ENCODE assay signal across 8 cellular contexts in the genomic region with DNA sequence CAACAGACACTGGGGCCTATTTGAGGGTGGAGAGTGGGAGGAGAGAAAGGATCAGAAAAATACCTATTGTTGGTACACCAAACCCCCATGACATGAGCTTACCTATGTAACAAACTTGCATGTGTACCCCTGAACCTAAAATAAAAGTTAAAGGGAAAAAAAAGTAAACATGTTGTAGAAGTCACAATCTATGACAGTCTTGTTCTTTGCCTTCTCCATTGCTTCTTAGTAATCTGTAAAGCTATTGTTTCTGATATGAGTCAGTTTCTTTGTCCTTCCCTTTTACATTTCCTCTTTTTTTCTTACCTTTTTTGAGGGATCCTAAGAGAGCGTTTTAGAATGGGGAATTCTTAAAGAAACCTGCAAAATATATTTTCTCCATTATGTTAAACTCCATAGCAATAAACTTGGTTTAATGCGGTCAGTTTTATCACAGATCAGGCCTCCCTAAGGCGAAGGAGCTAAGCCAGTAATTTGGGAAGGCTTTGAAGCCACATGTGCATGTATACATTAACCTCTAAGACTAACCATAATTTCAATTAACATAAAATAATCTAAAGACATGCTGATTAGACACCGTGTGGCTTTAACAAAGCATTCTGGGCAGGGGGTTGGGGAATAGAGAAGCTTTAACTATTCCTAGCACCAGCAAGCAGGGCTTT.
DNase-seq lines count a peak whose midpoint lies in the region; ATAC-seq, FAIRE-seq and TF ChIP-seq lines count a peak whose summit lies in the region.

No MANE protein-coding gene starts in this region.

- in situ Hi-C loops in GM12878 (cut with MboI): loop anchor here (5.0 kb wide), 1 partner anchor 50 kb away; no protein-coding TSS in a partner anchor

- peaks cover 64% of the 10 kb centered on the region for H3K4me1 ChIP-seq in GM12878 (ENCODE audit: control insufficient read depth, insufficient read depth, low read length)

- H3K9ac ChIP-seq in GM12878 (ENCODE audit: control insufficient read depth, insufficient read depth, low read length): peak overlapping the region; percentile 66

- intact Hi-C loops in GM12878 (cut with micrococcal nuclease; ENCODE audit: unreplicated experiment): loop anchor here (1.0 to 5.0 kb wide), 6 partner anchors 16 to 340 kb away; no protein-coding TSS in a partner anchor

- no peaks in the 10 kb centered on the region for H4K20me1 ChIP-seq in GM12878 (ENCODE audit: control insufficient read depth, insufficient read depth)

- no peak for TF ChIP-seq CTCF in GM12878 (IDR thresholded peaks at IDR 0.05 in 2 of 3, conservative IDR thresholded peaks at IDR 0.05 in 1 of 3; ENCODE audit: control insufficient read depth in 2 of 3, extremely low read depth in 1 of 3, insufficient read depth in 1 of 3, low read depth in 3 of 3, low read length in 3 of 3)

- H2AFZ ChIP-seq in GM12878 (ENCODE audit: control insufficient read depth, low read depth, low read length): no peak overlapping the region

- POLR2A ChIA-PET in GM12878 (lab: Charles Lee): interaction anchor here (0.8 to 4.8 kb wide), 8 partner anchors 12 to 68 kb away, joined by 3 to 63 read pairs (median 12); no protein-coding TSS in a partner anchor

- RAD21 ChIA-PET in GM12878 (lab: Charles Lee; ENCODE audit: unreplicated experiment): interaction anchor here (0.7 to 13.2 kb wide), 12 partner anchors 15 to 225 kb away, joined by 3 to 407 read pairs (median 8); no protein-coding TSS in a partner anchor

- peaks cover 12% of the 10 kb centered on the region for H3K9me3 Mint-ChIP-seq in stimulated activated effector memory CD8-positive, alpha-beta T cell treated with anti-CD3 and anti-CD28 coated beads, Interleukin-12 subunit alpha, Interleukin-12 subunit beta, amount 100 ng/mL, for 72 hours

- TF ChIP-seq EP300 in GM12878 (IDR thresholded peaks at IDR 0.05; ENCODE audit: borderline replicate concordance in 1 of 2, control insufficient read depth in 1 of 2, low read depth in 2 of 2, low read length in 2 of 2): peak; percentile 66 to 93; a peak in 3 of 4 replicates

- no peak for TF ChIP-seq POLR2A in GM12878 (IDR thresholded peaks at IDR 0.05; ENCODE audit: low read depth, low read length)

- H3K4me1 Mint-ChIP-seq in stimulated activated effector memory CD8-positive, alpha-beta T cell treated with anti-CD3 and anti-CD28 coated beads, Interleukin-12 subunit alpha, Interleukin-12 subunit beta, amount 100 ng/mL, for 72 hours: peaks cover 42% of the 10 kb centered on the region

- peak; percentile 84 for FAIRE-seq in GM12878 (lab: Jason Lieb, UNC)

- H3K79me2 ChIP-seq in GM12878 (ENCODE audit: control insufficient read depth, insufficient read depth, low read length): peaks cover 11% of the 10 kb centered on the region

- no peaks in the 10 kb centered on the region for H3K36me3 Mint-ChIP-seq in stimulated activated effector memory CD8-positive, alpha-beta T cell treated with anti-CD3 and anti-CD28 coated beads, Interleukin-12 subunit alpha, Interleukin-12 subunit beta, amount 100 ng/mL, for 72 hours

- TF ChIP-seq RAD21 in GM12878 (IDR thresholded peaks at IDR 0.05; ENCODE audit: insufficient read depth, low read depth, low read length): no peak

- H3K27me3 ChIP-seq in GM12878 (replicated peaks in 1 of 2; ENCODE audit: control insufficient read depth in 2 of 2, insufficient read depth in 2 of 2, low read length in 1 of 2): no peaks in the 10 kb centered on the region

- CTCF ChIA-PET in GM12878 (lab: Yijun Ruan, JAX): interaction anchor here (0.7 to 10.8 kb wide), 11 partner anchors 12 to 279 kb away, joined by 3 to 153 read pairs (median 5); no protein-coding TSS in a partner anchor

- H3K36me3 ChIP-seq in GM12878 (ENCODE audit: control insufficient read depth in 2 of 2, insufficient read depth in 2 of 2, low read length in 1 of 2): no peaks in the 10 kb centered on the region

- peaks cover 10% of the 10 kb centered on the region for H3K9me3 ChIP-seq in GM12878 (replicated peaks; ENCODE audit: control insufficient read depth, insufficient read depth, low read length)

- WGBS in GM12878 (ENCODE audit: insufficient coverage, insufficient replicate concordance, low lambda C conversion rate, missing lambda C conversion rate): 2% methylated on average over 4 of the region's 4 CpGs

- peak overlapping the region; percentile 44 for H3K4me3 Mint-ChIP-seq in stimulated activated effector memory CD8-positive, alpha-beta T cell treated with anti-CD3 and anti-CD28 coated beads, Interleukin-12 subunit alpha, Interleukin-12 subunit beta, amount 100 ng/mL, for 72 hours

- DNase-seq in GM12878 (ENCODE audit: low read depth, low spot score): peak; percentile 76
- DNase-seq in stimulated activated effector memory CD8-positive, alpha-beta T cell treated with anti-CD3 and anti-CD28 coated beads, Interleukin-12 subunit alpha, Interleukin-12 subunit beta, amount 100 ng/mL, for 72 hours (ENCODE audit: low spot score in 2 of 2): no peak
- no peak for DNase-seq in HuH-7.5 (ENCODE audit: low spot score)
- no peak for DNase-seq in GM19238 (ENCODE audit: insufficient read length, low spot score)
- DNase-seq in NCI-H446 (lab: John Stamatoyannopoulos, UW): no peak

- H3K27ac ChIP-seq in GM12878 (ENCODE audit: control insufficient read depth, insufficient read depth): peak overlapping the region; percentile 98

- BruUV-seq in GM12878 (replicated peaks; lab: Mats Ljungman, UMichigan): no TSS peak

- H3K4me3 ChIP-seq in GM12878: no peak overlapping the region

- H3K27ac Mint-ChIP-seq in stimulated activated effector memory CD8-positive, alpha-beta T cell treated with anti-CD3 and anti-CD28 coated beads, Interleukin-12 subunit alpha, Interleukin-12 subunit beta, amount 100 ng/mL, for 72 hours: no peak overlapping the region

- SMC1A ChIA-PET in GM12878 (lab: Charles Lee; ENCODE audit: uncharacterized antibody, unreplicated experiment): interaction anchor here (0.8 to 15.2 kb wide), 11 partner anchors 13 to 252 kb away, joined by 3 to 489 read pairs (median 5); no protein-coding TSS in a partner anchor

- peak overlapping the region; percentile 75 for H3K4me2 ChIP-seq in GM12878 (ENCODE audit: control insufficient read depth, insufficient read depth)

- ATAC-seq in GM19397 (IDR thresholded peaks at IDR 0.05; ENCODE audit: unreplicated experiment) (peak; percentile 32), HG03469 (IDR thresholded peaks at IDR 0.05; ENCODE audit: unreplicated experiment) (peak; percentile 41), GM12878 (peak; percentile 41), HG02840 (IDR thresholded peaks at IDR 0.05; ENCODE audit: low FRiP score, unreplicated experiment) (no peak)
- no peak for ATAC-seq in stimulated activated effector memory CD8-positive, alpha-beta T cell treated with anti-CD3 and anti-CD28 coated beads, Interleukin-12 subunit alpha, Interleukin-12 subunit beta, amount 100 ng/mL, for 72 hours

TF ChIP-seq in GM12878, 131 proteins besides CTCF, POLR2A, EP300 and RAD21 (continues in another document):
- no peak for TF ChIP-seq YY1 (IDR thresholded peaks at IDR 0.05; ENCODE audit: low read depth, low read length)
- TF ChIP-seq SMC3 (IDR thresholded peaks at IDR 0.05; ENCODE audit: borderline replicate concordance, low read length): no peak
- peak; percentile 41 for TF ChIP-seq SMAD1 (IDR thresholded peaks at IDR 0.05; ENCODE audit: low read depth, partially characterized antibody)
- peak; percentile 95 for TF ChIP-seq IKZF2 (IDR thresholded peaks at IDR 0.05)
- TF ChIP-seq, protein P1, sequence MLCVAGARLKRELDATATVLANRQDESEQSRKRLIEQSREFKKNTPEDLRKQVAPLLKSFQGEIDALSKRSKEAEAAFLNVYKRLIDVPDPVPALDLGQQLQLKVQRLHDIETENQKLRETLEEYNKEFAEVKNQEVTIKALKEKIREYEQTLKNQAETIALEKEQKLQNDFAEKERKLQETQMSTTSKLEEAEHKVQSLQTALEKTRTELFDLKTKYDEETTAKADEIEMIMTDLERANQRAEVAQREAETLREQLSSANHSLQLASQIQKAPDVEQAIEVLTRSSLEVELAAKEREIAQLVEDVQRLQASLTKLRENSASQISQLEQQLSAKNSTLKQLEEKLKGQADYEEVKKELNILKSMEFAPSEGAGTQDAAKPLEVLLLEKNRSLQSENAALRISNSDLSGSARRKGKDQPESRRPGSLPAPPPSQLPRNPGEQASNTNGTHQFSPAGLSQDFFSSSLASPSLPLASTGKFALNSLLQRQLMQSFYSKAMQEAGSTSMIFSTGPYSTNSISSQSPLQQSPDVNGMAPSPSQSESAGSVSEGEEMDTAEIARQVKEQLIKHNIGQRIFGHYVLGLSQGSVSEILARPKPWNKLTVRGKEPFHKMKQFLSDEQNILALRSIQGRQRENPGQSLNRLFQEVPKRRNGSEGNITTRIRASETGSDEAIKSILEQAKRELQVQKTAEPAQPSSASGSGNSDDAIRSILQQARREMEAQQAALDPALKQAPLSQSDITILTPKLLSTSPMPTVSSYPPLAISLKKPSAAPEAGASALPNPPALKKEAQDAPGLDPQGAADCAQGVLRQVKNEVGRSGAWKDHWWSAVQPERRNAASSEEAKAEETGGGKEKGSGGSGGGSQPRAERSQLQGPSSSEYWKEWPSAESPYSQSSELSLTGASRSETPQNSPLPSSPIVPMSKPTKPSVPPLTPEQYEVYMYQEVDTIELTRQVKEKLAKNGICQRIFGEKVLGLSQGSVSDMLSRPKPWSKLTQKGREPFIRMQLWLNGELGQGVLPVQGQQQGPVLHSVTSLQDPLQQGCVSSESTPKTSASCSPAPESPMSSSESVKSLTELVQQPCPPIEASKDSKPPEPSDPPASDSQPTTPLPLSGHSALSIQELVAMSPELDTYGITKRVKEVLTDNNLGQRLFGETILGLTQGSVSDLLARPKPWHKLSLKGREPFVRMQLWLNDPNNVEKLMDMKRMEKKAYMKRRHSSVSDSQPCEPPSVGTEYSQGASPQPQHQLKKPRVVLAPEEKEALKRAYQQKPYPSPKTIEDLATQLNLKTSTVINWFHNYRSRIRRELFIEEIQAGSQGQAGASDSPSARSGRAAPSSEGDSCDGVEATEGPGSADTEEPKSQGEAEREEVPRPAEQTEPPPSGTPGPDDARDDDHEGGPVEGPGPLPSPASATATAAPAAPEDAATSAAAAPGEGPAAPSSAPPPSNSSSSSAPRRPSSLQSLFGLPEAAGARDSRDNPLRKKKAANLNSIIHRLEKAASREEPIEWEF (IDR thresholded peaks at IDR 0.05; ENCODE audit: insufficient replicate concordance, low read depth, low read length): peak; percentile 75
- TF ChIP-seq NBN (IDR thresholded peaks at IDR 0.05): peak; percentile 49; the same call in 1 of the 2 replicates
- TF ChIP-seq, protein P2, sequence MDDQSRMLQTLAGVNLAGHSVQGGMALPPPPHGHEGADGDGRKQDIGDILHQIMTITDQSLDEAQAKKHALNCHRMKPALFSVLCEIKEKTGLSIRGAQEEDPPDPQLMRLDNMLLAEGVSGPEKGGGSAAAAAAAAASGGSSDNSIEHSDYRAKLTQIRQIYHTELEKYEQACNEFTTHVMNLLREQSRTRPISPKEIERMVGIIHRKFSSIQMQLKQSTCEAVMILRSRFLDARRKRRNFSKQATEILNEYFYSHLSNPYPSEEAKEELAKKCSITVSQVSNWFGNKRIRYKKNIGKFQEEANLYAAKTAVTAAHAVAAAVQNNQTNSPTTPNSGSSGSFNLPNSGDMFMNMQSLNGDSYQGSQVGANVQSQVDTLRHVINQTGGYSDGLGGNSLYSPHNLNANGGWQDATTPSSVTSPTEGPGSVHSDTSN (IDR thresholded peaks at IDR 0.05; ENCODE audit: insufficient replicate concordance, low read depth, low read length): no peak

Comparison
In these comparisons a context has a peak if more than half of its experiments do, and no peak if none do; other contexts are left out.
1. ATAC-seq: peak in GM19397 (single experiment), HG03469 (single experiment) and GM12878 (single experiment); none in stimulated activated effector memory CD8-positive, alpha-beta T cell treated with anti-CD3 and anti-CD28 coated beads, Interleukin-12 subunit alpha, Interleukin-12 subunit beta, amount 100 ng/mL, for 72 hours (single experiment) and HG02840 (single experiment).